In the genomic region with DNA sequence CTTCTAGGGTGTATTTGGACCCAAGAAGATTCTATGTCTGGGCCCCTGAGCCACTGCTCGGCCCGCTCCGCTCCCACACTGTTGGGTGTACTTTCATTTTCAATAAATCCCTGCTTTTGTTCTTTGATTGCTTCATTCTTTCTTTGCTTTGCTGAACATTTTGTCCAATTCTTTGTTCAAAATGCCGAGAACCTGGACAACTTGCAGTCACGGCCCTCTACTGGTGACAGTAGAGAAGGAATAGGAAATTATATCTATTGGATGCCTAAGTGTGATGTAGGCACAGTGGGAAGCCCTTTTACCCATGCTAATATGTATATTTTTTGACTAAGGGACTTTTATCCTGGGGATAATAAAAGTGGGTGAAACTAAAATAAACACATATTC, we compare ENCODE assay signal across 15 cellular contexts.
DNase-seq lines count a peak whose midpoint lies in the region; ATAC-seq, FAIRE-seq and TF ChIP-seq lines count a peak whose summit lies in the region.
"Had no signal": no experiment of that assay in that cellular context is flagged by ENCODE, and none has a peak within 500 bp of the region (broad histone marks: within the 10 kb centered on the region; RNA-seq: fewer than 3 reads in every experiment).

No MANE protein-coding gene starts in this region.

- no peaks in the 10 kb centered on the region for H3K4me1 Mint-ChIP-seq in stimulated activated naive CD8-positive, alpha-beta T cell treated with anti-CD3 and anti-CD28 coated beads, Interleukin-15, amount 100 ng/mL, for 72 hours

- H3K27ac ChIP-seq in GM12878 (ENCODE audit: control insufficient read depth, insufficient read depth), result peak overlapping the region; percentile 74
- H3K27ac ChIP-seq in prostate gland, result no peak overlapping the region

- peak; percentile 18; the same call in 1 of the 2 replicates for TF ChIP-seq RAD21 in GM12878 (IDR thresholded peaks at IDR 0.05; ENCODE audit: insufficient read depth, low read depth, low read length)

- intact Hi-C loops in GM12878 (cut with micrococcal nuclease; ENCODE audit: unreplicated experiment) (no loop called here), prostate gland (cut with DNase I) (no loop called here)

- no peak for FAIRE-seq in GM12878 (lab: Jason Lieb, UNC)
- FAIRE-seq: bronchial epithelial cell had no signal

- H4K20me1 ChIP-seq in GM12878 (ENCODE audit: control insufficient read depth, insufficient read depth), result no peaks in the 10 kb centered on the region

- TF ChIP-seq CTCF in GM12878 (IDR thresholded peaks at IDR 0.05 in 2 of 3, conservative IDR thresholded peaks at IDR 0.05 in 1 of 3; ENCODE audit: control insufficient read depth in 2 of 3, extremely low read depth in 1 of 3, insufficient read depth in 1 of 3, low read depth in 3 of 3, low read length in 3 of 3) (peak in 2 of 3 experiments; percentile 5 to 26; a peak in 1 of 6 replicates), retinal pigment epithelial cell (conservative IDR thresholded peaks at IDR 0.05; ENCODE audit: low read depth, low read length) (peak; percentile 15), prostate gland (IDR thresholded peaks at IDR 0.05) (no peak)

- H3K4me1 ChIP-seq in GM12878 (ENCODE audit: control insufficient read depth, insufficient read depth, low read length), result peaks cover 8% of the 10 kb centered on the region
- H3K4me1 ChIP-seq in prostate gland (replicated peaks), result no peaks in the 10 kb centered on the region

- 66% methylated on average over 5 of the region's 5 CpGs for WGBS in GM12878 (ENCODE audit: insufficient coverage, insufficient replicate concordance, low lambda C conversion rate, missing lambda C conversion rate)
- WGBS in prostate gland, result 83% methylated on average over 5 of the region's 5 CpGs

- H3K9me3 Mint-ChIP-seq in stimulated activated naive CD8-positive, alpha-beta T cell treated with anti-CD3 and anti-CD28 coated beads, Interleukin-15, amount 100 ng/mL, for 72 hours, result peaks cover 0 to 4% of the 10 kb centered on the region in 2 donors

- no peak for TF ChIP-seq EP300 in GM12878 (IDR thresholded peaks at IDR 0.05; ENCODE audit: borderline replicate concordance in 1 of 2, control insufficient read depth in 1 of 2, low read depth in 2 of 2, low read length in 2 of 2)

- no peak overlapping the region for H3K27ac Mint-ChIP-seq in stimulated activated naive CD8-positive, alpha-beta T cell treated with anti-CD3 and anti-CD28 coated beads, Interleukin-15, amount 100 ng/mL, for 72 hours

- SMC1A ChIA-PET in GM12878 (lab: Charles Lee; ENCODE audit: uncharacterized antibody, unreplicated experiment), result no interaction called here

- TF ChIP-seq POLR2A in GM12878 (IDR thresholded peaks at IDR 0.05; ENCODE audit: low read depth, low read length), result no peak
- no peak for TF ChIP-seq POLR2A in prostate gland (IDR thresholded peaks at IDR 0.05)

- ATAC-seq in GM12878, result no peak
- ATAC-seq in stimulated activated naive CD8-positive, alpha-beta T cell treated with anti-CD3 and anti-CD28 coated beads, Interleukin-15, amount 100 ng/mL, for 72 hours, result no peak

- BruUV-seq in GM12878 (replicated peaks; lab: Mats Ljungman, UMichigan), result no TSS peak

- RAD21 ChIA-PET in GM12878 (lab: Charles Lee; ENCODE audit: unreplicated experiment), result no interaction called here

- peak; percentile 16 for DNase-seq in SIG-M5 treated with dmso at 0.1 percent for 504 hours (lab: John Stamatoyannopoulos, UW; ENCODE audit: unreplicated experiment)
- DNase-seq in SIG-M5 (lab: John Stamatoyannopoulos, UW), result no peak
- peak; percentile 0 for DNase-seq in M059J (ENCODE audit: low read depth)
- DNase-seq in GM12878 (ENCODE audit: low read depth, low spot score), result no peak
- DNase-seq in retinal pigment epithelial cell (ENCODE audit: low read depth), result no peak
- DNase-seq in NCI-H1092 (lab: John Stamatoyannopoulos, UW), result no peak
- no peak for DNase-seq in prostate gland (ENCODE audit: low spot score)
- no peak for DNase-seq in stimulated activated naive CD8-positive, alpha-beta T cell treated with anti-CD3 and anti-CD28 coated beads, Interleukin-15, amount 100 ng/mL, for 72 hours
- DNase-seq: activated CD4-positive, alpha-beta T cell treated with anti-CD3 and anti-CD28 coated beads, Interleukin-2, amount 50 U/mL, for 1 hour; activated gamma-delta T cell; head of caudate nucleus; NCI-H1092 treated with DMSO at 0.1 percent for 48 hours; stimulated activated CD4-positive, alpha-beta T cell treated with anti-CD3 and anti-CD28 coated beads, Interleukin-1b, Interleukin-23, amount 100 ng/mL, for 48 hours; T-helper 1 cell had no signal

- no peak overlapping the region for H3K9ac ChIP-seq in GM12878 (ENCODE audit: control insufficient read depth, insufficient read depth, low read length)

- H3K27me3 Mint-ChIP-seq in stimulated activated naive CD8-positive, alpha-beta T cell treated with anti-CD3 and anti-CD28 coated beads, Interleukin-15, amount 100 ng/mL, for 72 hours, result no peaks in the 10 kb centered on the region

- H3K79me2 ChIP-seq in GM12878 (ENCODE audit: control insufficient read depth, insufficient read depth, low read length), result no peaks in the 10 kb centered on the region

- H3K36me3 ChIP-seq in GM12878 (ENCODE audit: control insufficient read depth in 2 of 2, insufficient read depth in 2 of 2, low read length in 1 of 2) (no peaks in the 10 kb centered on the region), prostate gland (no peaks in the 10 kb centered on the region)

- H3K4me2 ChIP-seq in GM12878 (ENCODE audit: control insufficient read depth, insufficient read depth), result no peak overlapping the region

- no peaks in the 10 kb centered on the region for H3K27me3 ChIP-seq in GM12878 (replicated peaks in 1 of 2; ENCODE audit: control insufficient read depth in 2 of 2, insufficient read depth in 2 of 2, low read length in 1 of 2)
- no peaks in the 10 kb centered on the region for H3K27me3 ChIP-seq in prostate gland (replicated peaks; ENCODE audit: insufficient read depth)

- CTCF ChIA-PET in GM12878 (lab: Yijun Ruan, JAX), result no interaction called here

- no peak overlapping the region for H3K4me3 Mint-ChIP-seq in stimulated activated naive CD8-positive, alpha-beta T cell treated with anti-CD3 and anti-CD28 coated beads, Interleukin-15, amount 100 ng/mL, for 72 hours

- H3K9me3 ChIP-seq in GM12878 (replicated peaks; ENCODE audit: control insufficient read depth, insufficient read depth, low read length), result peaks cover 3% of the 10 kb centered on the region; the same call in 2 of the 3 replicates
- no peaks in the 10 kb centered on the region for H3K9me3 ChIP-seq in prostate gland

- in situ Hi-C loops in GM12878 (cut with MboI), result no loop called here

- H3K4me3 ChIP-seq in GM12878 (no peak overlapping the region), retinal pigment epithelial cell (ENCODE audit: low read length) (no peak overlapping the region), prostate gland (no peak overlapping the region)

- POLR2A ChIA-PET in GM12878 (lab: Charles Lee), result no interaction called here

- no peak overlapping the region for H2AFZ ChIP-seq in GM12878 (ENCODE audit: control insufficient read depth, low read depth, low read length)

TF ChIP-seq in GM12878, 131 proteins besides CTCF, POLR2A, EP300 and RAD21 (continues in another document):
- TF ChIP-seq PAX5 (IDR thresholded peaks at IDR 0.05; ENCODE audit: borderline replicate concordance, low read depth, low read length), result no peak
- no peak for TF ChIP-seq EED (IDR thresholded peaks at IDR 0.05; ENCODE audit: low read depth)
- TF ChIP-seq, protein P1, sequence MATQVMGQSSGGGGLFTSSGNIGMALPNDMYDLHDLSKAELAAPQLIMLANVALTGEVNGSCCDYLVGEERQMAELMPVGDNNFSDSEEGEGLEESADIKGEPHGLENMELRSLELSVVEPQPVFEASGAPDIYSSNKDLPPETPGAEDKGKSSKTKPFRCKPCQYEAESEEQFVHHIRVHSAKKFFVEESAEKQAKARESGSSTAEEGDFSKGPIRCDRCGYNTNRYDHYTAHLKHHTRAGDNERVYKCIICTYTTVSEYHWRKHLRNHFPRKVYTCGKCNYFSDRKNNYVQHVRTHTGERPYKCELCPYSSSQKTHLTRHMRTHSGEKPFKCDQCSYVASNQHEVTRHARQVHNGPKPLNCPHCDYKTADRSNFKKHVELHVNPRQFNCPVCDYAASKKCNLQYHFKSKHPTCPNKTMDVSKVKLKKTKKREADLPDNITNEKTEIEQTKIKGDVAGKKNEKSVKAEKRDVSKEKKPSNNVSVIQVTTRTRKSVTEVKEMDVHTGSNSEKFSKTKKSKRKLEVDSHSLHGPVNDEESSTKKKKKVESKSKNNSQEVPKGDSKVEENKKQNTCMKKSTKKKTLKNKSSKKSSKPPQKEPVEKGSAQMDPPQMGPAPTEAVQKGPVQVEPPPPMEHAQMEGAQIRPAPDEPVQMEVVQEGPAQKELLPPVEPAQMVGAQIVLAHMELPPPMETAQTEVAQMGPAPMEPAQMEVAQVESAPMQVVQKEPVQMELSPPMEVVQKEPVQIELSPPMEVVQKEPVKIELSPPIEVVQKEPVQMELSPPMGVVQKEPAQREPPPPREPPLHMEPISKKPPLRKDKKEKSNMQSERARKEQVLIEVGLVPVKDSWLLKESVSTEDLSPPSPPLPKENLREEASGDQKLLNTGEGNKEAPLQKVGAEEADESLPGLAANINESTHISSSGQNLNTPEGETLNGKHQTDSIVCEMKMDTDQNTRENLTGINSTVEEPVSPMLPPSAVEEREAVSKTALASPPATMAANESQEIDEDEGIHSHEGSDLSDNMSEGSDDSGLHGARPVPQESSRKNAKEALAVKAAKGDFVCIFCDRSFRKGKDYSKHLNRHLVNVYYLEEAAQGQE (IDR thresholded peaks at IDR 0.05; ENCODE audit: low read depth, low read length), result no peak
- no peak for TF ChIP-seq JUNB (IDR thresholded peaks at IDR 0.05)
- TF ChIP-seq NR2C1 (IDR thresholded peaks at IDR 0.05), result no peak

Comparison
In these comparisons a context has a peak if more than half of its experiments do, and no peak if none do; other contexts are left out.
1. DNase-seq: peak in SIG-M5 treated with dmso at 0.1 percent for 504 hours (single experiment) and M059J (single experiment); none in SIG-M5 (single experiment), GM12878 (single experiment), retinal pigment epithelial cell (single experiment), NCI-H1092 (single experiment), prostate gland (single experiment) and stimulated activated naive CD8-positive, alpha-beta T cell treated with anti-CD3 and anti-CD28 coated beads, Interleukin-15, amount 100 ng/mL, for 72 hours (0 of 2).
2. CTCF ChIP-seq: peak in GM12878 (2 of 3) and retinal pigment epithelial cell (single experiment); none in prostate gland (0 of 4).